ENCODE assay signal across 25 cellular contexts in genomic region chr12:45260854-45261253, GRCh38.
"Had no signal": no experiment of that assay in that cellular context is flagged by ENCODE, and none has a peak within 500 bp of the region (broad histone marks: within the 10 kb centered on the region; RNA-seq: fewer than 3 reads in every experiment).

No MANE protein-coding gene starts in this region.

- H3K27ac ChIP-seq: colonic mucosa, dorsolateral prefrontal cortex, spleen had no signal

- H3K27me3 Mint-ChIP-seq: activated naive CD8-positive, alpha-beta T cell; effector memory CD8-positive, alpha-beta T cell; memory B cell; naive B cell had no signal

- H3K9me3 Mint-ChIP-seq: activated T-cell treated with anti-CD3 and anti-CD28 coated beads, Interleukin-2, amount 50 U/mL, for 4 hours; activated T-helper 2 cell treated with anti-CD3 and anti-CD28 coated beads, Interferon-gamma antibody, Interleukin-2, Interleukin-4, amounts not matched to agents 10 μg/mL and 5 μg/mL and 100 μg/mL, durations not matched to agents 14 hours and 24 hours and 36 hours; effector memory CD8-positive, alpha-beta T cell; memory B cell; naive B cell; T-helper 1 cell treated with Interleukin-12 subunit alpha and Interleukin-12 subunit beta and Interleukin-4 antibody, amounts not matched to agents 30 μg/mL and 1 μg/mL, for 36 hours had no signal

- H3K9me3 ChIP-seq: colonic mucosa, esophagus squamous epithelium, heart left ventricle, spleen had no signal

- H3K36me3 ChIP-seq: colonic mucosa, esophagus squamous epithelium, heart left ventricle, spleen had no signal

- H3K4me1 ChIP-seq: colonic mucosa had no signal

- H3K27me3 ChIP-seq: colonic mucosa, dorsolateral prefrontal cortex, esophagus squamous epithelium, heart left ventricle, spleen had no signal

- DNase-seq: activated CD4-positive, alpha-beta T cell treated with anti-CD3 and anti-CD28 coated beads for 4 hours; activated CD4-positive, alpha-beta T cell treated with anti-CD3 and anti-CD28 coated beads, Interleukin-2, amount 50 U/mL, for 48 hours; activated CD4-positive, CD25-positive, alpha-beta regulatory T cell; activated CD8-positive, alpha-beta memory T cell treated with anti-CD3 and anti-CD28 coated beads, Interleukin-2, amount 50 U/mL, for 48 hours; activated naive CD4-positive, alpha-beta T cell; activated T-cell treated with anti-CD3 and anti-CD28 coated beads, Interleukin-2, amount 50 U/mL, for 4 hours; dorsolateral prefrontal cortex; effector memory CD8-positive, alpha-beta T cell; esophagus squamous epithelium; heart left ventricle; left cardiac atrium; naive B cell; occipital lobe; posterior cingulate gyrus; spleen; stimulated activated CD4-positive, alpha-beta T cell treated with anti-CD3 and anti-CD28 coated beads, Interleukin-4, amount 100 ng/mL, for 1 hour; stimulated activated naive CD4-positive, alpha-beta T cell treated with Interleukin-2 at 50 U/mL for 16 hours; T1000 had no signal

- ATAC-seq: activated T-cell treated with anti-CD3 and anti-CD28 coated beads, Interleukin-2, amount 50 U/mL, for 4 hours; effector memory CD8-positive, alpha-beta T cell had no signal

- H3K27ac Mint-ChIP-seq: activated naive CD8-positive, alpha-beta T cell; activated T-helper 2 cell treated with anti-CD3 and anti-CD28 coated beads, Interferon-gamma antibody, Interleukin-2, Interleukin-4, amounts not matched to agents 10 μg/mL and 5 μg/mL and 100 μg/mL, durations not matched to agents 14 hours and 24 hours and 36 hours; effector memory CD8-positive, alpha-beta T cell; memory B cell; T-helper 1 cell treated with Interleukin-12 subunit alpha and Interleukin-12 subunit beta and Interleukin-4 antibody, amounts not matched to agents 30 μg/mL and 1 μg/mL, for 36 hours had no signal

- FAIRE-seq: bronchial epithelial cell, urothelium cell line had no signal

- H3K36me3 Mint-ChIP-seq: naive B cell had no signal

- H3K4me3 Mint-ChIP-seq: activated naive CD8-positive, alpha-beta T cell; activated T-cell treated with anti-CD3 and anti-CD28 coated beads, Interleukin-2, amount 50 U/mL, for 4 hours; effector memory CD8-positive, alpha-beta T cell; memory B cell; naive B cell; T-helper 1 cell treated with Interleukin-12 subunit alpha and Interleukin-12 subunit beta and Interleukin-4 antibody, amounts not matched to agents 30 μg/mL and 1 μg/mL, for 36 hours had no signal

- H3K4me3 ChIP-seq: colonic mucosa, dorsolateral prefrontal cortex, esophagus squamous epithelium, heart left ventricle, spleen had no signal
